ENCODE assay signal across 14 cellular contexts in the genomic region with DNA sequence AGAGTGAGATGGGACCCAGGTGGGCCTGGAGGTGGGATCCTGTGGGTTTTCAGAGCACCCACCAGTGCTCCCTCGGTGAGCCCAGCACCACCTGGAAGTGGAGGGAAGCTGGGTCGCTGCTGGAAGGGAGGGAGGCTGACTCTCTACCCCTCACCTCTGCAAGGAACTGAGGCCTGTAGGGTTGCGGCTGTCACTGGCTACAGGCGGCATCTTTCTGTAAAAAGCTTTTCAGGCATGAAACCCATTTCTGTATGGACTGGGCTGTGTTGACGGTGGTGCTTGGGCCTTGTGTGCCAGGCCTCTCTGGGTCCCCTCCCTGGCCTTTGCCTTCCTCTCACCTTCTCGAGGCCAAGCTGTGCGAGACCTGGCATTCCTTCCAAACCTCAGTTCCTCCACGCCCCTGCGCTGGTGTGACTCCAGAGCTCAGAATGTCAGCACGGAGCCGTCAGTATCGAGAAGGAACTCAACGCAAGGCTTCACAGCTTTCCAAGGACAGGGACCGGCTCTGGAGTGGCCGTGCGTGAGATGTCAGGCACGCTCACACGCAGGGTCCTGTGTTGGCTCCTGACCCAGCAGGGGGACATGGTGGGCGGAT. TPM values are rescaled to one million over a fixed set of nuclear protein-coding genes. Genes with fewer than 3 reads are reported as not detected.
DNase-seq lines count a peak whose midpoint lies in the region; ATAC-seq and TF ChIP-seq lines count a peak whose summit lies in the region.
"Had no signal": no experiment of that assay in that cellular context is flagged by ENCODE, and none has a peak within 500 bp of the region (broad histone marks: within the 10 kb centered on the region; RNA-seq: fewer than 3 reads in every experiment).

No MANE protein-coding gene starts in this region.

- no peak for ATAC-seq in right cardiac atrium
- no peak for ATAC-seq in psoas muscle
- no peak for ATAC-seq in foreskin keratinocyte
- ATAC-seq in GM19035 (IDR thresholded peaks at IDR 0.05; ENCODE audit: unreplicated experiment): no peak
- ATAC-seq: activated CD8-positive, alpha-beta T cell treated with anti-CD3 and anti-CD28 coated beads, Interleukin-2, amount 10 ng/mL, durations not matched to agents 7 days and 5 days had no signal

- peak overlapping the region; percentile 42 for H3K9ac ChIP-seq in adipocyte (ENCODE audit: low read length)

- no peak overlapping the region for H3K4me2 ChIP-seq in OCI-LY7 (ENCODE audit: low read length)

- no peak overlapping the region for H3K4me3 Mint-ChIP-seq in CD14-positive monocyte
- H3K4me3 Mint-ChIP-seq: activated CD8-positive, alpha-beta T cell treated with anti-CD3 and anti-CD28 coated beads, Interleukin-2, amount 10 ng/mL, durations not matched to agents 7 days and 5 days had no signal

- H3K27me3 ChIP-seq in adipocyte (replicated peaks; ENCODE audit: control insufficient read depth, insufficient read depth, low read length) (no peaks in the 10 kb centered on the region), right cardiac atrium (ENCODE audit: control insufficient read depth, insufficient read depth) (no peaks in the 10 kb centered on the region), psoas muscle (ENCODE audit: insufficient read depth in 3 of 3, low read length in 2 of 3) (no peaks in the 10 kb centered on the region), foreskin keratinocyte (no peaks in the 10 kb centered on the region)

- peaks cover 0 to 1% (median 0%) of the 10 kb centered on the region in 3 donors for H3K27me3 Mint-ChIP-seq in CD14-positive monocyte (ENCODE audit: low read depth in 3 of 3)

- peak overlapping the region; percentile 31 for H3K27ac ChIP-seq in right cardiac atrium (ENCODE audit: low read length)
- peak overlapping the region; percentile 85 for H3K27ac ChIP-seq in psoas muscle
- no peak overlapping the region for H3K27ac ChIP-seq in foreskin keratinocyte
- H3K27ac ChIP-seq in OCI-LY7 (ENCODE audit: low read depth, low read length, poor library complexity, severe bottlenecking): no peak overlapping the region
- H3K27ac ChIP-seq: C4-2B had no signal

- peak; percentile 27 for DNase-seq in CD14-positive monocyte (ENCODE audit: low spot score)
- no peak for DNase-seq in adipocyte (ENCODE audit: low read depth)
- peak; percentile 9 to 37 (median 36) for DNase-seq in right cardiac atrium
- DNase-seq in psoas muscle: peak in 1 of 2 donors; percentile 48
- no peak for DNase-seq in foreskin keratinocyte
- DNase-seq in effector CD4-positive, alpha-beta T cell: no peak
- no peak for DNase-seq in OCI-LY7 (ENCODE audit: low spot score)
- DNase-seq: activated CD8-positive, alpha-beta T cell treated with anti-CD3 and anti-CD28 coated beads, Interleukin-2, amount 10 ng/mL, durations not matched to agents 7 days and 5 days; Kasumi-1; NCI-H2081; NK-92 treated with Interleukin-12 subunit alpha and Interleukin-12 subunit beta, amount 100 ng/mL, for 24 hours; stimulated activated CD4-positive, alpha-beta T cell treated with anti-CD3 and anti-CD28 coated beads, Interleukin-12 subunit alpha, Interleukin-12 subunit beta, amount 100 ng/mL, for 4 hours had no signal

- no peaks in the 10 kb centered on the region for H4K20me1 ChIP-seq in OCI-LY7 (ENCODE audit: insufficient read depth, low read length)

- no peak overlapping the region for H3K4me3 ChIP-seq in adipocyte (ENCODE audit: low read length)
- no peak overlapping the region for H3K4me3 ChIP-seq in right cardiac atrium (ENCODE audit: low read length)
- H3K4me3 ChIP-seq in psoas muscle: no peak overlapping the region
- H3K4me3 ChIP-seq in OCI-LY7 (ENCODE audit: low read depth, low read length, poor library complexity, severe bottlenecking): no peak overlapping the region

- CTCF ChIA-PET in OCI-LY7 (lab: Charles Lee; ENCODE audit: unreplicated experiment): no interaction called here

- no peaks in the 10 kb centered on the region for H3K9me3 Mint-ChIP-seq in CD14-positive monocyte

- H3K9me2 ChIP-seq in OCI-LY7 (ENCODE audit: insufficient read depth, low read length): no peaks in the 10 kb centered on the region

- TF ChIP-seq CTCF in CD14-positive monocyte (IDR thresholded peaks at IDR 0.05): no peak
- TF ChIP-seq CTCF in psoas muscle (IDR thresholded peaks at IDR 0.05): no peak
- TF ChIP-seq CTCF in foreskin keratinocyte (conservative IDR thresholded peaks at IDR 0.05): no peak
- no peak for TF ChIP-seq CTCF in OCI-LY7 (conservative IDR thresholded peaks at IDR 0.05; ENCODE audit: low read length)

- intact Hi-C loops in CD14-positive monocyte (cut with micrococcal nuclease) (loop anchor here in 1 of 2 donors (5.0 kb wide), 1 partner anchor 143 kb away; no protein-coding TSS in a partner anchor), right cardiac atrium (cut with DNase I) (loop anchor here in 1 of 4 donors (5.0 kb wide), 1 partner anchor 133 kb away; the partner anchor contains the start of gene MGLL), psoas muscle (cut with DNase I) (no loop called here), OCI-LY7 (cut with micrococcal nuclease; ENCODE audit: unreplicated experiment) (no loop called here)

- H3K27ac Mint-ChIP-seq in CD14-positive monocyte: peak overlapping the region in 1 of 7 donors; percentile 3
- H3K27ac Mint-ChIP-seq: activated CD8-positive, alpha-beta T cell treated with anti-CD3 and anti-CD28 coated beads, Interleukin-2, amount 10 ng/mL, durations not matched to agents 7 days and 5 days had no signal

- no peaks in the 10 kb centered on the region for H3K36me3 Mint-ChIP-seq in CD14-positive monocyte

- no TSS peak for BruUV-seq in OCI-LY7 (replicated peaks; lab: Mats Ljungman, UMichigan)

- peaks cover 4% of the 10 kb centered on the region for H3K4me1 Mint-ChIP-seq in CD14-positive monocyte

- WGBS in right cardiac atrium: 88% methylated on average over 19 of the region's 19 CpGs
- WGBS in psoas muscle, 3 donors: 80 to 90% (median 83%) methylated on average over 18 to 19 of the region's 19 CpGs

- H3K36me3 ChIP-seq in adipocyte (ENCODE audit: control insufficient read depth, insufficient read depth, low read length, severe bottlenecking) (peaks cover 22% of the 10 kb centered on the region), psoas muscle (ENCODE audit: insufficient read depth in 1 of 2, low read depth in 1 of 2) (peaks cover 4 to 30% of the 10 kb centered on the region in 2 donors), OCI-LY7 (ENCODE audit: insufficient read depth, low read length) (peaks cover 25% of the 10 kb centered on the region; the same call in 1 of the 2 replicates)

- POLR2A ChIA-PET in OCI-LY7 (lab: Charles Lee): no interaction called here

- H3K4me1 ChIP-seq in adipocyte (ENCODE audit: control insufficient read depth, insufficient read depth, low read length) (peaks cover 16% of the 10 kb centered on the region), right cardiac atrium (ENCODE audit: control insufficient read depth, insufficient read depth, low read length) (peaks cover 11% of the 10 kb centered on the region), psoas muscle (peaks cover 22% of the 10 kb centered on the region), foreskin keratinocyte (peaks cover 16% of the 10 kb centered on the region), OCI-LY7 (ENCODE audit: insufficient read depth, low read length, poor library complexity, severe bottlenecking) (peaks cover 4% of the 10 kb centered on the region)

- H3K9me3 ChIP-seq in adipocyte (ENCODE audit: control insufficient read depth, low read length) (no peaks in the 10 kb centered on the region), right cardiac atrium (ENCODE audit: control insufficient read depth, low read length) (no peaks in the 10 kb centered on the region), psoas muscle (no peaks in the 10 kb centered on the region), OCI-LY7 (ENCODE audit: low read length) (0 out of 2 replicates have a peak, but pooled peaks cover 10% of the 10 kb centered on the region)

- H2AFZ ChIP-seq in OCI-LY7 (ENCODE audit: low read length): no peak overlapping the region

- H3K79me2 ChIP-seq in OCI-LY7 (ENCODE audit: insufficient read depth, low read depth, low read length): no peaks in the 10 kb centered on the region

RNA-seq across cellular contexts. Expression of gene ABTB1, which starts 16.6 kb away (rescaled TPM):
- polyA plus RNA-seq in CD14-positive monocyte (100 to 1,000 TPM; 107 to 118 TPM), right cardiac atrium (38.2 TPM), psoas muscle (10 to 100 TPM; 29.1 to 30.3 (median 30.1) TPM), foreskin keratinocyte (12.8 and 14.2 TPM in 2 replicates)
- total RNA-seq in right cardiac atrium (10 to 100 TPM; 20.2 to 47.1 (median 34.1) TPM), psoas muscle (10 to 100 TPM; 22.8 to 34.5 (median 27.6) TPM), foreskin keratinocyte (6.6 and 6.9 TPM in 2 replicates), OCI-LY7 (2022) (14.0 and 14.5 TPM in 2 replicates)
- 4.4 and 9.1 TPM in 2 replicates for total RNA-seq in OCI-LY7 (2014; rRNA removed; shearing (Covaris generic))

Comparison
In these comparisons a context has a peak if more than half of its experiments do, and no peak if none do; other contexts are left out.
1. DNase-seq: peak in CD14-positive monocyte (single experiment) and right cardiac atrium (3 of 3); none in adipocyte (single experiment), foreskin keratinocyte (0 of 2), effector CD4-positive, alpha-beta T cell (single experiment) and OCI-LY7 (single experiment).
2. H3K27ac ChIP-seq: peak in right cardiac atrium (single experiment) and psoas muscle (single experiment); none in foreskin keratinocyte (single experiment) and OCI-LY7 (single experiment).